Comparison of ENCODE assay signal across 9 cellular contexts in the genomic region with DNA sequence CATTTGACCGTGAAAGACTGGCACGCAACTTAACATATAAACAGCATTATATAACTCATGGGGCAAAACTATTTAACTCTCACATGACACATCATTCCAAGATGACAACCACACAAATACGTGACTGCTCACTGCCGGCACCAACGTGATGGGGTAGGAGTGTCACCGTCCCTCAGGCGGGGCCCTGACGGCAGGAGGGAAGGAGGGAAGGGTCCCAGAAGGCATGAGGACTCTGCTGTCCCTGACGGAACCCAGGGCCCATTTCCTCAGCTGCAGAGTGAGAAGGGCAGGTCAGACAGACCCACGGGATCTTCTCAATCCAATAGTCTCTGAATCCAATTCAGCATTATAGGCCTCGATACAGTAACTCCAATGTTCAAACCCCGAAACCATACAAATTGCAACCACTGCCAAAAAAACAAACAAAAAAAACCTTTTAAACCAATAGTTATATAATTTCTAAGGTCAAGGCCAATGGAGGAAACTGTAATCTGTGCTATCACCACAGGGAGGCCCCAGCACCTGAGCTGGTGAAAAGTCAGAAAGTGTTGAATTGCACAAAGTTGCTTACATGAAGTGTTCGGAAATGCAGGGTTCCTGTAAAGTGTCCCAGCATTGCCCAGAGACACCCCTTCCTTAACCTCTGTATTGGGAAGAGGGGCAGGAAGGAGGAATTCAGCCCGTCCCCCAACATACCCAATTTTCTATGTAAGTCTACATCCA.
DNase-seq lines count a peak whose midpoint lies in the region; ATAC-seq and TF ChIP-seq lines count a peak whose summit lies in the region.
"Had no signal": no experiment of that assay in that cellular context is flagged by ENCODE, and none has a peak within 500 bp of the region (broad histone marks: within the 10 kb centered on the region; RNA-seq: fewer than 3 reads in every experiment).

No MANE protein-coding gene starts in this region.

- DNase-seq in AG04449 (ENCODE audit: low read depth, low spot score): no peak
- DNase-seq in H9: no peak
- no peak for DNase-seq in ascending aorta (ENCODE audit: low spot score in 2 of 2)
- peak; percentile 60 for DNase-seq in left lobe of liver (ENCODE audit: low spot score)
- DNase-seq in effector CD4-positive, alpha-beta T cell: no peak
- DNase-seq in Ammon's horn (ENCODE audit: low spot score): no peak
- DNase-seq: SHP77 treated with DMSO at 0.1 percent for 48 hours had no signal

- H3K23ac ChIP-seq in H9 (ENCODE audit: insufficient read length, low read depth, low read length): no peak overlapping the region

- no peak overlapping the region for H4K5ac ChIP-seq in H9 (ENCODE audit: insufficient read length, low read depth, low read length)

- H2BK120ac ChIP-seq in H9 (ENCODE audit: low read depth, low read length, poor library complexity, severe bottlenecking): no peak overlapping the region

- no peak overlapping the region for H3T11ph ChIP-seq in H9 (ENCODE audit: low read length)

- POLR2A ChIA-PET in AG04449 (lab: Yijun Ruan, JAX): interaction anchor here (1.0 kb wide), 1 partner anchor 69 kb away, joined by 3 read pairs; no protein-coding TSS in a partner anchor

- H2BK20ac ChIP-seq in H9 (ENCODE audit: low read depth, low read length, poor library complexity, severe bottlenecking): no peak overlapping the region

- H3K27me3 ChIP-seq in H9 (ENCODE audit: insufficient read depth, low read length) (no peaks in the 10 kb centered on the region), ascending aorta (no peaks in the 10 kb centered on the region)

- H3K4me3 ChIP-seq in AG04449 (ENCODE audit: low read depth, low read length) (no peak overlapping the region), ascending aorta (no peak overlapping the region)

- H3K9ac ChIP-seq in H9 (ENCODE audit: extremely low read depth, insufficient read length, low read length): no peak overlapping the region

- WGBS in H9 (ENCODE audit: extremely low coverage, insufficient read length, low lambda C conversion rate): no CpG with 5 or more reads among the region's 14 CpGs

- H4K91ac ChIP-seq in H9 (ENCODE audit: insufficient read length, low read depth, low read length): no peak overlapping the region

- intact Hi-C loops in ascending aorta (cut with DNase I): no loop called here

- H3K27ac ChIP-seq in H9 (ENCODE audit: insufficient read length, low read depth, low read length) (no peak overlapping the region), ascending aorta (no peak overlapping the region)

- H3K18ac ChIP-seq in H9 (ENCODE audit: insufficient read length, low read depth, low read length): no peak overlapping the region

- no peaks in the 10 kb centered on the region for H3K79me1 ChIP-seq in H9 (ENCODE audit: insufficient read depth, low read depth, low read length, poor library complexity, severe bottlenecking)

- peaks cover 0 to 4% of the 10 kb centered on the region in 2 donors for H3K36me3 ChIP-seq in ascending aorta

- TF ChIP-seq CTCF in AG04449 (IDR thresholded peaks at IDR 0.05; ENCODE audit: insufficient read depth, low read length, missing control alignments): peak; percentile 47
- TF ChIP-seq CTCF in H9 (conservative IDR thresholded peaks at IDR 0.05): peak; percentile 63
- TF ChIP-seq CTCF in ascending aorta (IDR thresholded peaks at IDR 0.05): peak; percentile 21 to 57 (median 40)

- H3K36me3 Mint-ChIP-seq in H9 (ENCODE audit: insufficient read depth in 1 of 3, low read depth in 3 of 3): no peaks in the 10 kb centered on the region; a peak in 1 of 7 replicates

- H3K4me2 ChIP-seq in H9 (ENCODE audit: insufficient read depth, insufficient read length, low read length): no peak overlapping the region

- H4K8ac ChIP-seq in H9 (replicated peaks; ENCODE audit: insufficient read length, low read depth, low read length): no peak overlapping the region

- H2BK5ac ChIP-seq in H9 (ENCODE audit: insufficient read length, low read length): no peak overlapping the region

- no peaks in the 10 kb centered on the region for H3K4me1 ChIP-seq in H9 (ENCODE audit: insufficient read depth, low read length)
- H3K4me1 ChIP-seq in ascending aorta: peaks cover 0 to 8% of the 10 kb centered on the region in 2 donors

- H3K4me3 Mint-ChIP-seq in H9: no peak overlapping the region

- H4K20me1 ChIP-seq in H9 (ENCODE audit: control insufficient read depth, insufficient read depth, insufficient read length): no peaks in the 10 kb centered on the region

- H3K14ac ChIP-seq in H9 (ENCODE audit: insufficient read depth, low read length): no peak overlapping the region

- ATAC-seq in left lobe of liver (peak; percentile 77), GM18870 (IDR thresholded peaks at IDR 0.05; ENCODE audit: unreplicated experiment) (no peak), GM18861 (IDR thresholded peaks at IDR 0.05; ENCODE audit: unreplicated experiment) (no peak)

- no peaks in the 10 kb centered on the region for H3K79me2 ChIP-seq in H9 (ENCODE audit: insufficient read depth, low read length)

- H3K9me3 Mint-ChIP-seq in H9: no peaks in the 10 kb centered on the region

- peaks cover 4% of the 10 kb centered on the region for H3K27me3 Mint-ChIP-seq in H9 (ENCODE audit: low read depth)

- no peaks in the 10 kb centered on the region for H3K23me2 ChIP-seq in H9 (ENCODE audit: insufficient read length, low read depth, low read length, poor library complexity, severe bottlenecking)

- no peaks in the 10 kb centered on the region for H3K9me3 ChIP-seq in H9 (ENCODE audit: control insufficient read depth, low read depth, low read length)
- H3K9me3 ChIP-seq in ascending aorta: no peaks in the 10 kb centered on the region

- no peak overlapping the region for H3K27ac Mint-ChIP-seq in H9

- H3K4me1 Mint-ChIP-seq in H9: peaks cover 6 to 12% of the 10 kb centered on the region in 2 experiments

- CTCF ChIA-PET in AG04449 (lab: Yijun Ruan, JAX): interaction anchor here (0.8 to 5.6 kb wide), 9 partner anchors 10 to 374 kb away, joined by 3 to 27 read pairs (median 4); no protein-coding TSS in a partner anchor

- H2BK12ac ChIP-seq in H9 (ENCODE audit: insufficient read length, low read depth, low read length): no peak overlapping the region

- H2BK15ac ChIP-seq in H9 (ENCODE audit: low read depth, low read length): no peak overlapping the region

- H2AFZ ChIP-seq in H9 (ENCODE audit: low read length): no peak overlapping the region

- H3K4ac ChIP-seq in H9 (ENCODE audit: low read depth, low read length): no peak overlapping the region

- H2AK5ac ChIP-seq in H9 (ENCODE audit: insufficient read length, low read length): no peak overlapping the region

- H3K56ac ChIP-seq in H9 (ENCODE audit: insufficient read length, low read depth, low read length): no peak overlapping the region
